Comparison of ENCODE assay signal across 2 cellular contexts in genomic region chr3:102255736-102256135, GRCh38.
TF ChIP-seq lines count a peak whose summit lies in the region.

No MANE protein-coding gene starts in this region.

TF ChIP-seq in GM23338, 12 proteins besides CTCF, POLR2A, EP300 and RAD21:
- TF ChIP-seq STAT1 (IDR thresholded peaks at IDR 0.05; ENCODE audit: unreplicated experiment), result no peak

TF ChIP-seq in H1, 55 proteins besides CTCF, POLR2A, EP300 and RAD21:
- no peak for TF ChIP-seq SP2 (IDR thresholded peaks at IDR 0.05; ENCODE audit: low read length)
- TF ChIP-seq, protein P1, sequence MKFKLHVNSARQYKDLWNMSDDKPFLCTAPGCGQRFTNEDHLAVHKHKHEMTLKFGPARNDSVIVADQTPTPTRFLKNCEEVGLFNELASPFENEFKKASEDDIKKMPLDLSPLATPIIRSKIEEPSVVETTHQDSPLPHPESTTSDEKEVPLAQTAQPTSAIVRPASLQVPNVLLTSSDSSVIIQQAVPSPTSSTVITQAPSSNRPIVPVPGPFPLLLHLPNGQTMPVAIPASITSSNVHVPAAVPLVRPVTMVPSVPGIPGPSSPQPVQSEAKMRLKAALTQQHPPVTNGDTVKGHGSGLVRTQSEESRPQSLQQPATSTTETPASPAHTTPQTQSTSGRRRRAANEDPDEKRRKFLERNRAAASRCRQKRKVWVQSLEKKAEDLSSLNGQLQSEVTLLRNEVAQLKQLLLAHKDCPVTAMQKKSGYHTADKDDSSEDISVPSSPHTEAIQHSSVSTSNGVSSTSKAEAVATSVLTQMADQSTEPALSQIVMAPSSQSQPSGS (IDR thresholded peaks at IDR 0.05; ENCODE audit: low read length), result no peak
- no peak for TF ChIP-seq GTF2F1 (IDR thresholded peaks at IDR 0.05; ENCODE audit: borderline replicate concordance, low read depth, low read length)
- TF ChIP-seq TCF12 (IDR thresholded peaks at IDR 0.05; ENCODE audit: low read depth, low read length), result no peak
- TF ChIP-seq KDM5A (IDR thresholded peaks at IDR 0.05; ENCODE audit: low read length), result no peak
- TF ChIP-seq KDM4A (IDR thresholded peaks at IDR 0.05; ENCODE audit: low read depth, low read length, severe bottlenecking), result no peak
- no peak for TF ChIP-seq JUN (IDR thresholded peaks at IDR 0.05; ENCODE audit: low read depth, low read length)
- no peak for TF ChIP-seq NRF1 (IDR thresholded peaks at IDR 0.05; ENCODE audit: low read depth, low read length)
- no peak for TF ChIP-seq CHD7 (IDR thresholded peaks at IDR 0.05; ENCODE audit: insufficient replicate concordance, low read length)
